1 cellular context compared by ENCODE assay signal in genomic region chr6:159997498-159998101, GRCh38.
TF ChIP-seq lines count a peak whose summit lies in the region.

No MANE protein-coding gene starts in this region.

TF ChIP-seq in HepG2, 621 proteins besides CTCF, POLR2A, EP300 and RAD21 (continues in another document):
- no peak for TF ChIP-seq E2F1 (CRISPR knock-in tag; IDR thresholded peaks at IDR 0.05)
- no peak for TF ChIP-seq ZNF34 (CRISPR knock-in tag; IDR thresholded peaks at IDR 0.05; ENCODE audit: borderline replicate concordance)
- TF ChIP-seq MIER2 (CRISPR knock-in tag; IDR thresholded peaks at IDR 0.05) = no peak
- TF ChIP-seq ZNF557 (CRISPR knock-in tag; IDR thresholded peaks at IDR 0.05) = no peak
- TF ChIP-seq HIVEP1 (CRISPR knock-in tag; IDR thresholded peaks at IDR 0.05) = no peak
- no peak for TF ChIP-seq ELF3 (CRISPR knock-in tag; IDR thresholded peaks at IDR 0.05)
- TF ChIP-seq KLF6 (CRISPR knock-in tag; IDR thresholded peaks at IDR 0.05) = no peak
- no peak for TF ChIP-seq THAP11 (CRISPR knock-in tag; IDR thresholded peaks at IDR 0.05)
- peak; percentile 82 for TF ChIP-seq TGIF2 (CRISPR knock-in tag; IDR thresholded peaks at IDR 0.05)
- no peak for TF ChIP-seq ZNF878 (CRISPR knock-in tag; IDR thresholded peaks at IDR 0.05)
- TF ChIP-seq ZBTB3 (CRISPR knock-in tag; IDR thresholded peaks at IDR 0.05; ENCODE audit: borderline replicate concordance, low read depth) = no peak
- no peak for TF ChIP-seq ETV5 (CRISPR knock-in tag; IDR thresholded peaks at IDR 0.05; ENCODE audit: borderline replicate concordance)
- no peak for TF ChIP-seq KIAA2018 (CRISPR knock-in tag; IDR thresholded peaks at IDR 0.05; ENCODE audit: borderline replicate concordance)
- TF ChIP-seq TCF7 (IDR thresholded peaks at IDR 0.05; ENCODE audit: low read depth) = peak; percentile 74
- TF ChIP-seq ZNF558 (CRISPR knock-in tag; IDR thresholded peaks at IDR 0.05; ENCODE audit: borderline replicate concordance) = no peak
- no peak for TF ChIP-seq ZBED4 (CRISPR knock-in tag; IDR thresholded peaks at IDR 0.05; ENCODE audit: borderline replicate concordance)
- no peak for TF ChIP-seq ZBTB8A (CRISPR knock-in tag; IDR thresholded peaks at IDR 0.05; ENCODE audit: borderline replicate concordance, low read depth)
- TF ChIP-seq CENPBD1 (CRISPR knock-in tag; IDR thresholded peaks at IDR 0.05; ENCODE audit: borderline replicate concordance, low read depth) = no peak
- no peak for TF ChIP-seq RNF2 (conservative IDR thresholded peaks at IDR 0.05; ENCODE audit: low read depth)
- no peak for TF ChIP-seq ZNF235 (CRISPR knock-in tag; IDR thresholded peaks at IDR 0.05; ENCODE audit: borderline replicate concordance)
- no peak for TF ChIP-seq ATF7-NPFF (CRISPR knock-in tag; IDR thresholded peaks at IDR 0.05; ENCODE audit: low read depth)
- 0 out of 2 replicates have a peak, but pooled peaks have one; percentile 29 for TF ChIP-seq TFDP2 (CRISPR knock-in tag; IDR thresholded peaks at IDR 0.05)
- TF ChIP-seq ZNF275 (CRISPR knock-in tag; IDR thresholded peaks at IDR 0.05; ENCODE audit: borderline replicate concordance) = no peak
- 0 out of 2 replicates have a peak, but pooled peaks have one; percentile 30 for TF ChIP-seq ZFX (CRISPR knock-in tag; IDR thresholded peaks at IDR 0.05; ENCODE audit: low read depth)
- TF ChIP-seq ZNF572 (CRISPR knock-in tag; IDR thresholded peaks at IDR 0.05) = no peak
- TF ChIP-seq ZNF775 (CRISPR knock-in tag; IDR thresholded peaks at IDR 0.05; ENCODE audit: borderline replicate concordance) = no peak
- TF ChIP-seq TBP (CRISPR knock-in tag; IDR thresholded peaks at IDR 0.05) = no peak
- no peak for TF ChIP-seq ZNF615 (CRISPR knock-in tag; IDR thresholded peaks at IDR 0.05; ENCODE audit: borderline replicate concordance)
- TF ChIP-seq PATZ1 (CRISPR knock-in tag; IDR thresholded peaks at IDR 0.05) = 0 out of 2 replicates have a peak, but pooled peaks have one; percentile 24
- TF ChIP-seq ZSCAN5A (CRISPR knock-in tag; IDR thresholded peaks at IDR 0.05; ENCODE audit: borderline replicate concordance) = no peak
- TF ChIP-seq POGK (CRISPR knock-in tag; conservative IDR thresholded peaks at IDR 0.05) = 0 out of 2 replicates have a peak, but pooled peaks have one; percentile 24
- no peak for TF ChIP-seq ZNF350 (CRISPR knock-in tag; IDR thresholded peaks at IDR 0.05; ENCODE audit: borderline replicate concordance, low read depth)
- no peak for TF ChIP-seq POLR2AphosphoS5 (IDR thresholded peaks at IDR 0.05; ENCODE audit: low read depth, low read length)
- TF ChIP-seq YY1 (IDR thresholded peaks at IDR 0.05; ENCODE audit: insufficient read depth, insufficient replicate concordance, low read depth, low read length) = no peak
- peak; percentile 66; the same call in 1 of the 2 replicates for TF ChIP-seq SOX5 (CRISPR knock-in tag; IDR thresholded peaks at IDR 0.05; ENCODE audit: borderline replicate concordance)
- 0 out of 2 replicates have a peak, but pooled peaks have one; percentile 6 for TF ChIP-seq HNRNPL (IDR thresholded peaks at IDR 0.05; ENCODE audit: low read depth, low read length)
- no peak for TF ChIP-seq PCBP1 (IDR thresholded peaks at IDR 0.05; ENCODE audit: borderline replicate concordance, low read depth, low read length)
- peak; percentile 48; the same call in 1 of the 2 replicates for TF ChIP-seq HNF4A (CRISPR knock-in tag; IDR thresholded peaks at IDR 0.05)
